ENCODE assay signal across 8 cellular contexts in the genomic region with DNA sequence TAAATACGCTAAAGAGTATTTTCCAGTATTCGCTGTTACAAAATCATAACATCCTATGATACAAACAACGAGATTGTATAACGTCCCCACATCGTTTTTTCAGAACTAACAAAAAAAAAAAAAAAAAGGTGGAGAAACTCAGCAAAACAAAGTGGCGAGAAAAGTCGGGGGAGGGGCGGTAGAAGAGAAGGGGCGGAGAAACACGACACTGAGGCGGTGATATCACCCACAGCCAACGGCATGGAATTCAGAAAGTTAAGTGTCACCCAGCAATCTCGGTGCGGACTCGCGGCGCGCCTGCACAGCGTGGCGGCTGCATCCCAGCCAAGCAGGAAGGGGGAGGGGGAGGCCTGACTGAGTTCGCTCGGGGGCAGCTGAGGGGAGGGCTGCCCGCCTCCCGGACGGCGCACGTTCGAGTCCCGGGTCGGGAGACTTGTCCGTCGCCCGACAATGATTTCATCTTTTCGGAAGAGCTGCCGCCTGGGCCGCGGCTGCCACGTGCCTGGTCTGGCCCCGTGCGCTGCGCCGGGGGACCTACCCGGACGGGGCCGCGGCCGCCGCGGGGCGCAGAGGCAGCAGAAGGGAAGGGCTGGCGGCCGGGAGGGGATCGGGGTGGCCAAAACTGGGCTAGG. TPM values are rescaled to one million over a fixed set of nuclear protein-coding genes. Genes with fewer than 3 reads are reported as not detected.
DNase-seq lines count a peak whose midpoint lies in the region; ATAC-seq and TF ChIP-seq lines count a peak whose summit lies in the region.

No MANE protein-coding gene starts in this region.

- peak; percentile 7 to 87 (median 76) for DNase-seq in C1 segment of cervical spinal cord (lab: John Stamatoyannopoulos, UW)
- DNase-seq in KBM-7 = peak; percentile 90
- peak; percentile 95 for DNase-seq in RKO (ENCODE audit: low spot score)
- peak; percentile 66 to 67 for DNase-seq in activated T-helper 1 cell treated with anti-CD3 and anti-CD28 coated beads, Interleukin-2, amount 50 U/mL, for 16 hours (ENCODE audit: low read depth in 1 of 2, low spot score in 1 of 2)
- peak; percentile 21 for DNase-seq in esophagus squamous epithelium (lab: John Stamatoyannopoulos, UW)
- DNase-seq in stimulated activated CD8-positive, alpha-beta memory T cell treated with anti-CD3 and anti-CD28 coated beads, Interleukin-4, amount 100 ng/mL, for 48 hours = peak; percentile 78

- H3K27ac ChIP-seq in esophagus squamous epithelium = peak overlapping the region; percentile 94 to 99 (median 96)
- peak overlapping the region; percentile 93 for H3K27ac ChIP-seq in muscle layer of colon (ENCODE audit: low read depth, low read length)

- WGBS in esophagus squamous epithelium, 2 donors = 0% methylated on average over 19 to 20 of the region's 53 CpGs

- peak overlapping the region; percentile 66 for H3K9ac ChIP-seq in muscle layer of colon (ENCODE audit: low read length)

- TF ChIP-seq POLR2A in esophagus squamous epithelium (IDR thresholded peaks at IDR 0.05) = peak in 3 of 4 donors; percentile 40 to 86 (median 79)

- H3K4me3 ChIP-seq in esophagus squamous epithelium (peak overlapping the region; percentile 63 to 97 (median 82)), muscle layer of colon (ENCODE audit: low read depth in 1 of 2, low read length in 2 of 2) (peak overlapping the region; percentile 82 to 98)

- intact Hi-C loops in esophagus squamous epithelium (cut with DNase I) = no loop called here

- in situ Hi-C loops in KBM-7 (cut with MboI; ENCODE audit: low pct_unique_long_range_greater_than_20kb, low sequenced_read_pairs) = no loop called here

- peaks cover 7 to 83% (median 42%) of the 10 kb centered on the region in 3 donors for H3K4me1 ChIP-seq in esophagus squamous epithelium
- peaks cover 73% of the 10 kb centered on the region for H3K4me1 ChIP-seq in muscle layer of colon (ENCODE audit: insufficient read depth, low read length)

- peaks cover 0 to 15% (median 0%) of the 10 kb centered on the region in 4 donors for H3K27me3 ChIP-seq in esophagus squamous epithelium
- no peaks in the 10 kb centered on the region for H3K27me3 ChIP-seq in muscle layer of colon (ENCODE audit: control insufficient read depth in 1 of 2, insufficient read depth in 2 of 2, low read length in 2 of 2)

- ATAC-seq in GM21367 (IDR thresholded peaks at IDR 0.05; ENCODE audit: unreplicated experiment) = peak; percentile 33

- TF ChIP-seq CTCF in esophagus squamous epithelium (IDR thresholded peaks at IDR 0.05) = no peak

- H3K36me3 ChIP-seq in esophagus squamous epithelium (no peaks in the 10 kb centered on the region), muscle layer of colon (ENCODE audit: insufficient read depth, low read length) (no peaks in the 10 kb centered on the region)

- H3K9me3 ChIP-seq in esophagus squamous epithelium (no peaks in the 10 kb centered on the region), muscle layer of colon (ENCODE audit: low read length) (no peaks in the 10 kb centered on the region)

RNA-seq across cellular contexts. Expression of a gene that starts 0.8 kb away (rescaled TPM):
- 10 to 100 TPM; 23.4 to 50.7 (median 39.6) TPM for total RNA-seq in esophagus squamous epithelium

Comparison
In these comparisons a context has a peak if more than half of its experiments do, and no peak if none do; other contexts are left out.
1. Peak in every context shown above with its lines: DNase-seq, ATAC-seq, H3K4me3 ChIP-seq and H3K27ac ChIP-seq.
2. DNase-seq: peak in every context shown above with its lines; median percentile 95 in RKO; 90 in KBM-7; 78 in stimulated activated CD8-positive, alpha-beta memory T cell treated with anti-CD3 and anti-CD28 coated beads, Interleukin-4, amount 100 ng/mL, for 48 hours; 76 in C1 segment of cervical spinal cord; 66 in activated T-helper 1 cell treated with anti-CD3 and anti-CD28 coated beads, Interleukin-2, amount 50 U/mL, for 16 hours; 21 in esophagus squamous epithelium.